In genomic region chr18:77115461-77115907, GRCh38 we compare ENCODE assay signal across 9 cellular contexts. TPM values are rescaled to one million over a fixed set of nuclear protein-coding genes. Genes with fewer than 3 reads are reported as not detected.
DNase-seq lines count a peak whose midpoint lies in the region; TF ChIP-seq lines count a peak whose summit lies in the region.
"Had no signal": no experiment of that assay in that cellular context is flagged by ENCODE, and none has a peak within 500 bp of the region (broad histone marks: within the 10 kb centered on the region; RNA-seq: fewer than 3 reads in every experiment).

No MANE protein-coding gene starts in this region.

- H3K27ac Mint-ChIP-seq in chondrocyte (ENCODE audit: unreplicated experiment), result peak overlapping the region; percentile 92

- H3K9me3 ChIP-seq in neutrophil, result no peaks in the 10 kb centered on the region

- H3K4me3 Mint-ChIP-seq in chondrocyte (ENCODE audit: unreplicated experiment), result no peak overlapping the region

- peak overlapping the region in 1 of 2 experiments; percentile 45 for H3K4me3 ChIP-seq in neutrophil (ENCODE audit: low read depth in 1 of 2, low read length in 1 of 2)

- H3K27me3 ChIP-seq in neutrophil, result no peaks in the 10 kb centered on the region

- peaks cover 71 to 91% of the 10 kb centered on the region in 2 experiments for H3K4me1 ChIP-seq in neutrophil (ENCODE audit: control insufficient read depth in 1 of 2, insufficient read depth in 1 of 2, low read depth in 1 of 2, low read length in 1 of 2)

- peaks cover 39% of the 10 kb centered on the region for H3K4me1 Mint-ChIP-seq in chondrocyte (ENCODE audit: low read depth)

- no peaks in the 10 kb centered on the region for H3K9me3 Mint-ChIP-seq in chondrocyte (ENCODE audit: low read depth)

- TF ChIP-seq CTCF in chondrocyte (IDR thresholded peaks at IDR 0.05) (no peak), neutrophil (IDR thresholded peaks at IDR 0.05) (no peak)

- H3K36me3 ChIP-seq in neutrophil, result peaks cover 60% of the 10 kb centered on the region

- no peaks in the 10 kb centered on the region for H3K27me3 Mint-ChIP-seq in chondrocyte (ENCODE audit: low read depth)

- no peaks in the 10 kb centered on the region for H3K36me3 Mint-ChIP-seq in chondrocyte (ENCODE audit: low read depth)

- H3K27ac ChIP-seq in neutrophil, result peak overlapping the region; percentile 98

- DNase-seq in EH (ENCODE audit: low read depth) (peak; percentile 18), HT-29 (ENCODE audit: low spot score) (peak; percentile 24), chondrocyte (ENCODE audit: low spot score) (no peak), NCI-H2171 (lab: John Stamatoyannopoulos, UW) (no peak), NCI-H2081 (lab: John Stamatoyannopoulos, UW) (no peak), AG08396 (ENCODE audit: low spot score) (no peak), germinal center (ENCODE audit: low spot score) (no peak)
- DNase-seq: effector CD8-positive, alpha-beta T cell had no signal

RNA-seq across cellular contexts. Expression of gene MBP, which starts 17.1 kb away (rescaled TPM):
- 27.4 and 28.9 TPM in 2 replicates for total RNA-seq in HT-29 (2014; rRNA removed; shearing (Covaris generic))
- 8.3 to 15.9 TPM (median 14.0 TPM) in 3 replicates for total RNA-seq in chondrocyte

Comparison
In these comparisons a context has a peak if more than half of its experiments do, and no peak if none do; other contexts are left out.
1. DNase-seq: peak in EH (single experiment) and HT-29 (single experiment); none in chondrocyte (single experiment), NCI-H2171 (single experiment), NCI-H2081 (0 of 2), AG08396 (single experiment) and germinal center (single experiment).